1 cellular context compared by ENCODE assay signal in the genomic region with DNA sequence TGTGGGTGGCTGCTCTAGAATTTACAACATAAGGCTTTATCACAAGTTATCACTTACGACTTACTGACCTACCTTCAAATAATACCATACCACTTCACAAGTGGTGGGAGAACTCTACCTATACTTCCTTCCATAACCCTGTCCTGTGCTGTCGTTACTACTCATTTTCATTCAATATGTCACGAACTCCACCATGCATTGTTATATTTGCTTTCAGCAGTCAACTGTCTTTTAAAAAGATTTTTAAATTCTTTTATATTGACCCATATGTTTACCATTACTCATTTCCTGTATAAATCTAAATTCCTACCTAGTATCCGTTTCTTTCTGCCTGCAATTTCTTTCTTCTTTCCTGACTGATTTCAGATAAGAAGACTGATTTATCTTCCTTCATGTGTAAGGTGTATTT.
TF ChIP-seq lines count a peak whose summit lies in the region.

No MANE protein-coding gene starts in this region.

TF ChIP-seq in HepG2, 621 proteins besides CTCF, POLR2A, EP300 and RAD21:
- TF ChIP-seq ZHX2 (IDR thresholded peaks at IDR 0.05; ENCODE audit: low read depth), result no peak
- no peak for TF ChIP-seq ZHX2 (CRISPR knock-in tag; IDR thresholded peaks at IDR 0.05; ENCODE audit: borderline replicate concordance)
- TF ChIP-seq KLF15 (CRISPR knock-in tag; IDR thresholded peaks at IDR 0.05; ENCODE audit: borderline replicate concordance), result no peak
- no peak for TF ChIP-seq ZNF646 (CRISPR knock-in tag; IDR thresholded peaks at IDR 0.05)
- no peak for TF ChIP-seq FLYWCH1 (CRISPR knock-in tag; IDR thresholded peaks at IDR 0.05)
- TF ChIP-seq, protein P1, sequence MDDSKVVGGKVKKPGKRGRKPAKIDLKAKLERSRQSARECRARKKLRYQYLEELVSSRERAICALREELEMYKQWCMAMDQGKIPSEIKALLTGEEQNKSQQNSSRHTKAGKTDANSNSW (CRISPR knock-in tag; IDR thresholded peaks at IDR 0.05; ENCODE audit: borderline replicate concordance), result no peak
- no peak for TF ChIP-seq ELF3 (CRISPR knock-in tag; IDR thresholded peaks at IDR 0.05)
- TF ChIP-seq KLF12 (CRISPR knock-in tag; IDR thresholded peaks at IDR 0.05; ENCODE audit: borderline replicate concordance), result no peak
- no peak for TF ChIP-seq NCOR1 (IDR thresholded peaks at IDR 0.05; ENCODE audit: borderline replicate concordance, low read length)
- TF ChIP-seq, protein P2, sequence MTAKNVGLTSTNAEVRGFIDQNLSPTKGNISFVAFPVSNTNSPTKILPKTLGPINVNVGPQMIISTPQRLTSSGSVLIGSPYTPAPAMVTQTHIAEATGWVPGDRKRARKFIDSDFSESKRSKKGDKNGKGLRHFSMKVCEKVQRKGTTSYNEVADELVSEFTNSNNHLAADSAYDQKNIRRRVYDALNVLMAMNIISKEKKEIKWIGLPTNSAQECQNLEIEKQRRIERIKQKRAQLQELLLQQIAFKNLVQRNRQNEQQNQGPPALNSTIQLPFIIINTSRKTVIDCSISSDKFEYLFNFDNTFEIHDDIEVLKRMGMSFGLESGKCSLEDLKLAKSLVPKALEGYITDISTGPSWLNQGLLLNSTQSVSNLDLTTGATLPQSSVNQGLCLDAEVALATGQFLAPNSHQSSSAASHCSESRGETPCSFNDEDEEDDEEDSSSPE (CRISPR knock-in tag; IDR thresholded peaks at IDR 0.05), result no peak
- no peak for TF ChIP-seq RFX3 (CRISPR knock-in tag; IDR thresholded peaks at IDR 0.05)
- TF ChIP-seq SP2 (CRISPR knock-in tag; IDR thresholded peaks at IDR 0.05), result no peak
TF ChIP-seq in HepG2: peak in this region for 0.
